ENCODE assay signal across 1 cellular context in the genomic region with DNA sequence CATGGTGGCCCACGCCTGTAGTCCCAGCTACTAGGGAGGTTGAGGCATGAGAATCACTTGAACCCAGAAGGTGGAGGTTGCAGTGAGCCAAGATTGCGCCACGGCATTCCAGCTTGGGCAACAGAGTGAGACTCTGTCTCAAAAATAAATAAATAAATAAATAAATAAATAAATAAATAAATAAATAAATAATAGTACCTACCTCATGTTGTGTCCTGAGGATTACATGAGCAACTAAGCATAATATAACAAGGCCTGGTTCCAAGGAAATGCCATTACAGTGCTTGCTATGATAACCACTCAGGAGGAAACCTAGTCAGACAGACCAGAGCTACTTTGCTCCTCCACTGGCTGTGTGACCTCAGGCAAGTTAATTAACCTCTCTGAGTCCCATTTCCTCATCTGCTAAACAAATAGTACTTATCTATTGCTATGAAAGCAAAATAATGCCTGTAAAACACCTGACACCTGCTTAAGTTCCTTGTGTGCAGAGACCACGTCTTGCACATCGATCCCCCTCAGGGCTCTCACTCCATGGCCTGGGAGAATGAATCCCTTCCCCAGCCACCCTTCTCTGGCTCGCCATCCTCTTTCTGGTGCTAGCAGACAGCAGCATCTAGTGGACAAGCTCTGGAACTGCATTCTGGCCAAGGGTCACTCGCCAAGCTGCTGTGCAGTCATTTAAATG.
TF ChIP-seq lines count a peak whose summit lies in the region.

No MANE protein-coding gene starts in this region.

TF ChIP-seq in GM12878, 131 proteins besides CTCF, POLR2A, EP300 and RAD21:
- TF ChIP-seq NFXL1 (IDR thresholded peaks at IDR 0.05; ENCODE audit: borderline replicate concordance) (peak; percentile 94), IKZF1 (conservative IDR thresholded peaks at IDR 0.05) (peak; percentile 47), RB1 (IDR thresholded peaks at IDR 0.05; ENCODE audit: borderline replicate concordance) (0 out of 2 replicates have a peak, but pooled peaks have one; percentile 51), BACH1 (IDR thresholded peaks at IDR 0.05; ENCODE audit: borderline replicate concordance) (no peak), POU2F2 (IDR thresholded peaks at IDR 0.05; ENCODE audit: borderline replicate concordance, low read depth, low read length) (peak; percentile 51; the same call in 1 of the 3 replicates), STAT1 (conservative IDR thresholded peaks at IDR 0.05) (no peak), SREBF2 (IDR thresholded peaks at IDR 0.05; ENCODE audit: low read length) (no peak), BMI1 (IDR thresholded peaks at IDR 0.05; ENCODE audit: borderline replicate concordance) (no peak), RCOR1 (conservative IDR thresholded peaks at IDR 0.05; ENCODE audit: low read depth, low read length) (no peak), KAT2A (conservative IDR thresholded peaks at IDR 0.05; ENCODE audit: control insufficient read depth, low read depth, low read length) (no peak), TARDBP (IDR thresholded peaks at IDR 0.05; ENCODE audit: borderline replicate concordance) (0 out of 2 replicates have a peak, but pooled peaks have one; percentile 42), STAT3 (IDR thresholded peaks at IDR 0.05; ENCODE audit: low read depth, low read length) (no peak), CBFB (IDR thresholded peaks at IDR 0.05; ENCODE audit: low read depth) (0 out of 2 replicates have a peak, but pooled peaks have one; percentile 37), PAX5 (IDR thresholded peaks at IDR 0.05; ENCODE audit: borderline replicate concordance, low read depth, low read length) (no peak), KDM1A (IDR thresholded peaks at IDR 0.05; ENCODE audit: borderline replicate concordance) (no peak), BHLHE40 (IDR thresholded peaks at IDR 0.05; ENCODE audit: borderline replicate concordance in 1 of 2, low read depth in 2 of 2, low read length in 1 of 2) (peak in 1 of 2 experiments; percentile 60; a peak in 1 of 4 replicates), IKZF2 (IDR thresholded peaks at IDR 0.05) (peak in 1 of 2 experiments; percentile 13; a peak in 2 of 4 replicates), CBX3 (IDR thresholded peaks at IDR 0.05; ENCODE audit: borderline replicate concordance, low read depth) (no peak), NR2C1 (IDR thresholded peaks at IDR 0.05) (no peak), MXI1 (IDR thresholded peaks at IDR 0.05; ENCODE audit: low read depth, low read length) (no peak), ZNF207 (IDR thresholded peaks at IDR 0.05; ENCODE audit: borderline replicate concordance) (peak; percentile 55; the same call in 1 of the 2 replicates), SMARCA5 (IDR thresholded peaks at IDR 0.05) (peak; percentile 99), MTA2 (IDR thresholded peaks at IDR 0.05; ENCODE audit: low read depth) (no peak), RUNX3 (IDR thresholded peaks at IDR 0.05; ENCODE audit: low read length) (peak; percentile 33; the same call in 1 of the 2 replicates), CREM (IDR thresholded peaks at IDR 0.05; ENCODE audit: low read depth) (no peak), SMC3 (IDR thresholded peaks at IDR 0.05; ENCODE audit: borderline replicate concordance, low read length) (peak; percentile 97), NFIC (IDR thresholded peaks at IDR 0.05; ENCODE audit: low read depth, low read length) (no peak), ESRRA (IDR thresholded peaks at IDR 0.05; ENCODE audit: low read length) (peak; percentile 68; the same call in 1 of the 2 replicates), BCL11A (IDR thresholded peaks at IDR 0.05; ENCODE audit: low read depth, low read length) (no peak), ZNF217 (IDR thresholded peaks at IDR 0.05) (peak; percentile 78), TAF1 (IDR thresholded peaks at IDR 0.05; ENCODE audit: borderline replicate concordance, low read depth, low read length) (no peak), BRCA1 (IDR thresholded peaks at IDR 0.05; ENCODE audit: low read depth, low read length) (no peak), NR2F1 (conservative IDR thresholded peaks at IDR 0.05) (0 out of 2 replicates have a peak, but pooled peaks have one; percentile 29), FOXK2 (IDR thresholded peaks at IDR 0.05) (no peak), KLF5 (IDR thresholded peaks at IDR 0.05; ENCODE audit: partially characterized antibody) (no peak), SUZ12 (IDR thresholded peaks at IDR 0.05; ENCODE audit: unreplicated experiment) (no peak), MYB (IDR thresholded peaks at IDR 0.05; ENCODE audit: borderline replicate concordance, low read depth, low read length) (no peak), MEF2A (IDR thresholded peaks at IDR 0.05; ENCODE audit: insufficient read depth, low read depth, low read length) (no peak), YY1 (IDR thresholded peaks at IDR 0.05; ENCODE audit: low read depth, low read length) (peak; percentile 70; the same call in 1 of the 2 replicates), FOXM1 (IDR thresholded peaks at IDR 0.05; ENCODE audit: low read depth, low read length) (peak; percentile 65; the same call in 1 of the 2 replicates)
- TF ChIP-seq, protein P1, sequence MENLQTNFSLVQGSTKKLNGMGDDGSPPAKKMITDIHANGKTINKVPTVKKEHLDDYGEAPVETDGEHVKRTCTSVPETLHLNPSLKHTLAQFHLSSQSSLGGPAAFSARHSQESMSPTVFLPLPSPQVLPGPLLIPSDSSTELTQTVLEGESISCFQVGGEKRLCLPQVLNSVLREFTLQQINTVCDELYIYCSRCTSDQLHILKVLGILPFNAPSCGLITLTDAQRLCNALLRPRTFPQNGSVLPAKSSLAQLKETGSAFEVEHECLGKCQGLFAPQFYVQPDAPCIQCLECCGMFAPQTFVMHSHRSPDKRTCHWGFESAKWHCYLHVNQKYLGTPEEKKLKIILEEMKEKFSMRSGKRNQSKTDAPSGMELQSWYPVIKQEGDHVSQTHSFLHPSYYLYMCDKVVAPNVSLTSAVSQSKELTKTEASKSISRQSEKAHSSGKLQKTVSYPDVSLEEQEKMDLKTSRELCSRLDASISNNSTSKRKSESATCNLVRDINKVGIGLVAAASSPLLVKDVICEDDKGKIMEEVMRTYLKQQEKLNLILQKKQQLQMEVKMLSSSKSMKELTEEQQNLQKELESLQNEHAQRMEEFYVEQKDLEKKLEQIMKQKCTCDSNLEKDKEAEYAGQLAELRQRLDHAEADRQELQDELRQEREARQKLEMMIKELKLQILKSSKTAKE (IDR thresholded peaks at IDR 0.05; ENCODE audit: low read depth, poor library complexity, severe bottlenecking): peak; percentile 54
- TF ChIP-seq, protein P2, sequence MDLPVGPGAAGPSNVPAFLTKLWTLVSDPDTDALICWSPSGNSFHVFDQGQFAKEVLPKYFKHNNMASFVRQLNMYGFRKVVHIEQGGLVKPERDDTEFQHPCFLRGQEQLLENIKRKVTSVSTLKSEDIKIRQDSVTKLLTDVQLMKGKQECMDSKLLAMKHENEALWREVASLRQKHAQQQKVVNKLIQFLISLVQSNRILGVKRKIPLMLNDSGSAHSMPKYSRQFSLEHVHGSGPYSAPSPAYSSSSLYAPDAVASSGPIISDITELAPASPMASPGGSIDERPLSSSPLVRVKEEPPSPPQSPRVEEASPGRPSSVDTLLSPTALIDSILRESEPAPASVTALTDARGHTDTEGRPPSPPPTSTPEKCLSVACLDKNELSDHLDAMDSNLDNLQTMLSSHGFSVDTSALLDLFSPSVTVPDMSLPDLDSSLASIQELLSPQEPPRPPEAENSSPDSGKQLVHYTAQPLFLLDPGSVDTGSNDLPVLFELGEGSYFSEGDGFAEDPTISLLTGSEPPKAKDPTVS (IDR thresholded peaks at IDR 0.05; ENCODE audit: low read depth, low read length): no peak
- TF ChIP-seq, protein P3, sequence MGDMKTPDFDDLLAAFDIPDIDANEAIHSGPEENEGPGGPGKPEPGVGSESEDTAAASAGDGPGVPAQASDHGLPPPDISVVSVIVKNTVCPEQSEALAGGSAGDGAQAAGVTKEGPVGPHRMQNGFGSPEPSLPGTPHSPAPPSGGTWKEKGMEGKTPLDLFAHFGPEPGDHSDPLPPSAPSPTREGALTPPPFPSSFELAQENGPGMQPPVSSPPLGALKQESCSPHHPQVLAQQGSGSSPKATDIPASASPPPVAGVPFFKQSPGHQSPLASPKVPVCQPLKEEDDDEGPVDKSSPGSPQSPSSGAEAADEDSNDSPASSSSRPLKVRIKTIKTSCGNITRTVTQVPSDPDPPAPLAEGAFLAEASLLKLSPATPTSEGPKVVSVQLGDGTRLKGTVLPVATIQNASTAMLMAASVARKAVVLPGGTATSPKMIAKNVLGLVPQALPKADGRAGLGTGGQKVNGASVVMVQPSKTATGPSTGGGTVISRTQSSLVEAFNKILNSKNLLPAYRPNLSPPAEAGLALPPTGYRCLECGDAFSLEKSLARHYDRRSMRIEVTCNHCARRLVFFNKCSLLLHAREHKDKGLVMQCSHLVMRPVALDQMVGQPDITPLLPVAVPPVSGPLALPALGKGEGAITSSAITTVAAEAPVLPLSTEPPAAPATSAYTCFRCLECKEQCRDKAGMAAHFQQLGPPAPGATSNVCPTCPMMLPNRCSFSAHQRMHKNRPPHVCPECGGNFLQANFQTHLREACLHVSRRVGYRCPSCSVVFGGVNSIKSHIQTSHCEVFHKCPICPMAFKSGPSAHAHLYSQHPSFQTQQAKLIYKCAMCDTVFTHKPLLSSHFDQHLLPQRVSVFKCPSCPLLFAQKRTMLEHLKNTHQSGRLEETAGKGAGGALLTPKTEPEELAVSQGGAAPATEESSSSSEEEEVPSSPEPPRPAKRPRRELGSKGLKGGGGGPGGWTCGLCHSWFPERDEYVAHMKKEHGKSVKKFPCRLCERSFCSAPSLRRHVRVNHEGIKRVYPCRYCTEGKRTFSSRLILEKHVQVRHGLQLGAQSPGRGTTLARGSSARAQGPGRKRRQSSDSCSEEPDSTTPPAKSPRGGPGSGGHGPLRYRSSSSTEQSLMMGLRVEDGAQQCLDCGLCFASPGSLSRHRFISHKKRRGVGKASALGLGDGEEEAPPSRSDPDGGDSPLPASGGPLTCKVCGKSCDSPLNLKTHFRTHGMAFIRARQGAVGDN (IDR thresholded peaks at IDR 0.05): no peak
- TF ChIP-seq, protein P4, sequence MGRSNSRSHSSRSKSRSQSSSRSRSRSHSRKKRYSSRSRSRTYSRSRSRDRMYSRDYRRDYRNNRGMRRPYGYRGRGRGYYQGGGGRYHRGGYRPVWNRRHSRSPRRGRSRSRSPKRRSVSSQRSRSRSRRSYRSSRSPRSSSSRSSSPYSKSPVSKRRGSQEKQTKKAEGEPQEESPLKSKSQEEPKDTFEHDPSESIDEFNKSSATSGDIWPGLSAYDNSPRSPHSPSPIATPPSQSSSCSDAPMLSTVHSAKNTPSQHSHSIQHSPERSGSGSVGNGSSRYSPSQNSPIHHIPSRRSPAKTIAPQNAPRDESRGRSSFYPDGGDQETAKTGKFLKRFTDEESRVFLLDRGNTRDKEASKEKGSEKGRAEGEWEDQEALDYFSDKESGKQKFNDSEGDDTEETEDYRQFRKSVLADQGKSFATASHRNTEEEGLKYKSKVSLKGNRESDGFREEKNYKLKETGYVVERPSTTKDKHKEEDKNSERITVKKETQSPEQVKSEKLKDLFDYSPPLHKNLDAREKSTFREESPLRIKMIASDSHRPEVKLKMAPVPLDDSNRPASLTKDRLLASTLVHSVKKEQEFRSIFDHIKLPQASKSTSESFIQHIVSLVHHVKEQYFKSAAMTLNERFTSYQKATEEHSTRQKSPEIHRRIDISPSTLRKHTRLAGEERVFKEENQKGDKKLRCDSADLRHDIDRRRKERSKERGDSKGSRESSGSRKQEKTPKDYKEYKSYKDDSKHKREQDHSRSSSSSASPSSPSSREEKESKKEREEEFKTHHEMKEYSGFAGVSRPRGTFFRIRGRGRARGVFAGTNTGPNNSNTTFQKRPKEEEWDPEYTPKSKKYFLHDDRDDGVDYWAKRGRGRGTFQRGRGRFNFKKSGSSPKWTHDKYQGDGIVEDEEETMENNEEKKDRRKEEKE (IDR thresholded peaks at IDR 0.05): no peak
- TF ChIP-seq, protein P5, sequence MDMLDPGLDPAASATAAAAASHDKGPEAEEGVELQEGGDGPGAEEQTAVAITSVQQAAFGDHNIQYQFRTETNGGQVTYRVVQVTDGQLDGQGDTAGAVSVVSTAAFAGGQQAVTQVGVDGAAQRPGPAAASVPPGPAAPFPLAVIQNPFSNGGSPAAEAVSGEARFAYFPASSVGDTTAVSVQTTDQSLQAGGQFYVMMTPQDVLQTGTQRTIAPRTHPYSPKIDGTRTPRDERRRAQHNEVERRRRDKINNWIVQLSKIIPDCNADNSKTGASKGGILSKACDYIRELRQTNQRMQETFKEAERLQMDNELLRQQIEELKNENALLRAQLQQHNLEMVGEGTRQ (IDR thresholded peaks at IDR 0.05; ENCODE audit: borderline replicate concordance, low read depth, low read length): no peak
